Comparison of ENCODE assay signal across 8 cellular contexts in the genomic region with DNA sequence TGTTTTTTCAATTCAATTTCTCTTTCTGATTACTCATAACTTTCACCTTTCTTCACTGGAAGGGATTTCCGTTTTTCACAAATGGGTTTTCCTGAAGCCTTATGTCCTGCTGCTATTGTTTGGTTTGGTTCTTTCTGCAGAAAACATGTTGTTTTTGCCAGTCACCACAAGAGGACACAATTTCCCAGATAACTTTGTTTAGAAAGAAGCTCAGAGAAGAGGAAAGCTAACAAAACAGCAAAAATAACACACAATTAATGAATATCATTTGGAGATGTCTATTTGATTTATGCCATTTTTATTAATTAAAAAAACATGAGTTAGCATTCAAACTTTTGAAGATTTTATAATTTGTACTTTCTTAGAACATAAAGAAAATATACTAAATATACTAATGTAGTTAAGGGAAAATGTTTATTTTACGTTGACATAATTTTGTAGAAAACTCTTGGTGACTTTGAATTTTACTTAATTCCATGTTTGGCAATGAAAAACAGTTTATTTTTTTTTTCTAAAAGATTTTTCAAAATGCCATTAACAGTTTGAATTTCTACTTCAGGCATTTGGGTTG.
DNase-seq lines count a peak whose midpoint lies in the region; ATAC-seq and TF ChIP-seq lines count a peak whose summit lies in the region.

No MANE protein-coding gene starts in this region.

- no peak for DNase-seq in GM13976 (ENCODE audit: low spot score)
- peak; percentile 22 for DNase-seq in NCI-H2227 (lab: John Stamatoyannopoulos, UW; ENCODE audit: unreplicated experiment)
- peak; percentile 2 for DNase-seq in cerebellar cortex (ENCODE audit: low spot score)
- peak; percentile 72 for DNase-seq in pons (ENCODE audit: low spot score)
- no peak for DNase-seq in stimulated activated CD8-positive, alpha-beta memory T cell treated with anti-CD3 and anti-CD28 coated beads, Interleukin-4, amount 100 ng/mL, for 48 hours

- TF ChIP-seq CTCF in GM13976 (IDR thresholded peaks at IDR 0.05; ENCODE audit: borderline replicate concordance, control extremely low read depth, extremely low read depth, insufficient read depth, missing control alignments) = peak; percentile 33

- in situ Hi-C loops in GM13976 (cut with MboI; ENCODE audit: low sequenced_read_pairs, unreplicated experiment) = loop anchor here (25.0 kb wide), 2 partner anchors 540 to 1665 kb away; a partner anchor contains a TSS

- no peak for ATAC-seq in HG02623 (IDR thresholded peaks at IDR 0.05; ENCODE audit: unreplicated experiment)
- no peak for ATAC-seq in GM21737 (IDR thresholded peaks at IDR 0.05; ENCODE audit: unreplicated experiment)
- ATAC-seq in HG02970 (IDR thresholded peaks at IDR 0.05; ENCODE audit: low FRiP score, unreplicated experiment) = no peak

Comparison
In these comparisons a context has a peak if more than half of its experiments do, and no peak if none do; other contexts are left out.
1. DNase-seq: peak in NCI-H2227 (single experiment), cerebellar cortex (single experiment) and pons (single experiment); none in GM13976 (single experiment) and stimulated activated CD8-positive, alpha-beta memory T cell treated with anti-CD3 and anti-CD28 coated beads, Interleukin-4, amount 100 ng/mL, for 48 hours (single experiment).